1 cellular context compared by ENCODE assay signal in genomic region chrX:136171420-136171819, GRCh38.
TF ChIP-seq lines count a peak whose summit lies in the region.

No MANE protein-coding gene starts in this region.

TF ChIP-seq in A549, 52 proteins besides CTCF, POLR2A, EP300 and RAD21 (continued from another document):
- TF ChIP-seq NR3C1 (IDR thresholded peaks at IDR 0.05): no peak
- TF ChIP-seq POLR2AphosphoS2 (conservative IDR thresholded peaks at IDR 0.05; ENCODE audit: low read length): no peak
- TF ChIP-seq HOXA7 (CRISPR knock-in tag; IDR thresholded peaks at IDR 0.05): no peak
- no peak for TF ChIP-seq CHD4 (IDR thresholded peaks at IDR 0.05; ENCODE audit: borderline replicate concordance)
- TF ChIP-seq, protein P1, sequence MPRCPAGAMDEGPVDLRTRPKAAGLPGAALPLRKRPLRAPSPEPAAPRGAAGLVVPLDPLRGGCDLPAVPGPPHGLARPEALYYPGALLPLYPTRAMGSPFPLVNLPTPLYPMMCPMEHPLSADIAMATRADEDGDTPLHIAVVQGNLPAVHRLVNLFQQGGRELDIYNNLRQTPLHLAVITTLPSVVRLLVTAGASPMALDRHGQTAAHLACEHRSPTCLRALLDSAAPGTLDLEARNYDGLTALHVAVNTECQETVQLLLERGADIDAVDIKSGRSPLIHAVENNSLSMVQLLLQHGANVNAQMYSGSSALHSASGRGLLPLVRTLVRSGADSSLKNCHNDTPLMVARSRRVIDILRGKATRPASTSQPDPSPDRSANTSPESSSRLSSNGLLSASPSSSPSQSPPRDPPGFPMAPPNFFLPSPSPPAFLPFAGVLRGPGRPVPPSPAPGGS (IDR thresholded peaks at IDR 0.05): no peak
- no peak for TF ChIP-seq RNF2 (IDR thresholded peaks at IDR 0.05; ENCODE audit: borderline replicate concordance, low read depth)
- no peak for TF ChIP-seq USF2 (IDR thresholded peaks at IDR 0.05)
- no peak for TF ChIP-seq JUNB (IDR thresholded peaks at IDR 0.05)
